ENCODE assay signal across 24 cellular contexts in genomic region chr6:116316772-116317467, GRCh38. TPM values are rescaled to one million over a fixed set of nuclear protein-coding genes. Genes with fewer than 3 reads are reported as not detected.
DNase-seq lines count a peak whose midpoint lies in the region; ATAC-seq and TF ChIP-seq lines count a peak whose summit lies in the region.
"Had no signal": no experiment of that assay in that cellular context is flagged by ENCODE, and none has a peak within 500 bp of the region (broad histone marks: within the 10 kb centered on the region; RNA-seq: fewer than 3 reads in every experiment).

No MANE protein-coding gene starts in this region.

- POLR2A ChIA-PET in HEK293T (lab: Yijun Ruan, JAX): interaction anchor here (0.7 kb wide), 1 partner anchor 37 kb away, joined by 3 read pairs; the partner anchor contains the start of gene TSPYL1

- in situ Hi-C loops in brain microvascular endothelial cell (cut with HindIII; ENCODE audit: low pct_ligation_motif_present, low sequenced_read_pairs): no loop called here

- peak; percentile 18 for TF ChIP-seq CTCF in brain microvascular endothelial cell (IDR thresholded peaks at IDR 0.05; ENCODE audit: low read depth, low read length, missing control alignments)
- TF ChIP-seq CTCF in left ventricle myocardium inferior (IDR thresholded peaks at IDR 0.05; ENCODE audit: borderline replicate concordance): peak; percentile 30

- H3K27ac ChIP-seq in brain microvascular endothelial cell (no peak overlapping the region), left ventricle myocardium inferior (replicated peaks) (no peak overlapping the region)
- H3K27ac ChIP-seq: colonic mucosa, KMS-11, Peyer's patch, prostate gland had no signal

- no peaks in the 10 kb centered on the region for H3K36me3 ChIP-seq in brain microvascular endothelial cell (replicated peaks)
- no peaks in the 10 kb centered on the region for H3K36me3 ChIP-seq in left ventricle myocardium inferior
- H3K36me3 ChIP-seq: colonic mucosa, Peyer's patch, prostate gland had no signal

- H3K4me1 ChIP-seq in left ventricle myocardium inferior: peaks cover 30% of the 10 kb centered on the region
- H3K4me1 ChIP-seq: colonic mucosa, Peyer's patch had no signal

- H3K4me3 ChIP-seq in brain microvascular endothelial cell (ENCODE audit: low read depth, low read length): no peak overlapping the region
- H3K4me3 ChIP-seq in left ventricle myocardium inferior: no peak overlapping the region
- H3K4me3 ChIP-seq: colonic mucosa, Peyer's patch, prostate gland had no signal

- intact Hi-C loops in left ventricle myocardium inferior (cut with micrococcal nuclease): no loop called here

- no peaks in the 10 kb centered on the region for H3K9me3 ChIP-seq in left ventricle myocardium inferior (replicated peaks)
- H3K9me3 ChIP-seq: colonic mucosa, Peyer's patch, prostate gland, SK-N-SH had no signal

- DNase-seq in LHCN-M2 (ENCODE audit: low read depth) (peak; percentile 31), brain microvascular endothelial cell (no peak), left ventricle myocardium inferior (peak; percentile 35), stromal cell of bone marrow (ENCODE audit: low read depth) (peak; percentile 38), HEK293T (ENCODE audit: extremely low spot score) (no peak), kidney glomerular epithelial cell (lab: John Stamatoyannopoulos, UW) (no peak)
- DNase-seq: activated CD8-positive, alpha-beta memory T cell treated with anti-CD3 and anti-CD28 coated beads for 24 hours; activated naive CD4-positive, alpha-beta T cell treated with anti-CD3 and anti-CD28 coated beads, Interleukin-2, amount 10 ng/mL, durations not matched to agents 7 days and 5 days; activated T-cell treated with anti-CD3 and anti-CD28 coated beads, Interleukin-2, amount 50 U/mL, for 48 hours; CD4-positive, alpha-beta T cell; colonic mucosa; DMS53; foreskin fibroblast; NCI-H1105 treated with DMSO at 0.1 percent for 48 hours; NCI-H2107; NCI-H69; Peyer's patch; SK-N-SH; stimulated activated CD8-positive, alpha-beta memory T cell treated with anti-CD3 and anti-CD28 coated beads, Interleukin-4, amount 100 ng/mL, for 48 hours had no signal

- CTCF ChIA-PET in HEK293T (lab: Yijun Ruan, JAX): interaction anchor here (0.7 to 1.3 kb wide), 2 partner anchors 29 to 198 kb away, joined by 3 to 7 read pairs; no protein-coding TSS in a partner anchor

- no peak for ATAC-seq in HG02884 (IDR thresholded peaks at IDR 0.05; ENCODE audit: unreplicated experiment)
- ATAC-seq: activated CD4-positive, CD25-positive, alpha-beta regulatory T cell treated with anti-CD3 and anti-CD28 coated beads, Interleukin-2, amount 50 U/mL, for 24 hours; natural killer cell treated with Interleukin-12 subunit alpha and Interleukin-12 subunit beta and Interleukin-15 and Interleukin-18, amount 100 ng/mL, for 72 hours had no signal

- no peaks in the 10 kb centered on the region for H3K27me3 ChIP-seq in brain microvascular endothelial cell (replicated peaks)
- H3K27me3 ChIP-seq in left ventricle myocardium inferior (ENCODE audit: low read depth): no peaks in the 10 kb centered on the region
- H3K27me3 ChIP-seq: colonic mucosa, Peyer's patch had no signal

TF ChIP-seq in HEK293T, 16 proteins besides CTCF, POLR2A, EP300 and RAD21:
- no peak for TF ChIP-seq ELF4 (IDR thresholded peaks at IDR 0.05)
- TF ChIP-seq ZNF384 (IDR thresholded peaks at IDR 0.05): no peak
- no peak for TF ChIP-seq PKNOX1 (IDR thresholded peaks at IDR 0.05)
- no peak for TF ChIP-seq TARDBP (IDR thresholded peaks at IDR 0.05)
- no peak for TF ChIP-seq ARNT (IDR thresholded peaks at IDR 0.05)
- TF ChIP-seq FOXK2 (IDR thresholded peaks at IDR 0.05): no peak
- TF ChIP-seq FOXM1 (IDR thresholded peaks at IDR 0.05; ENCODE audit: borderline replicate concordance): no peak
- no peak for TF ChIP-seq CTBP1 (IDR thresholded peaks at IDR 0.05; ENCODE audit: borderline replicate concordance)
- no peak for TF ChIP-seq HDGF (IDR thresholded peaks at IDR 0.05; ENCODE audit: borderline replicate concordance)
- TF ChIP-seq BHLHE40 (IDR thresholded peaks at IDR 0.05; ENCODE audit: borderline replicate concordance): no peak
- no peak for TF ChIP-seq SUZ12 (IDR thresholded peaks at IDR 0.05)

RNA-seq across cellular contexts. Expression of gene TSPYL1, which starts 37.2 kb away (rescaled TPM):
- 72.5 and 76.1 TPM in 2 replicates for total RNA-seq in LHCN-M2 (2014; rRNA removed)
- 50.4 TPM for polyA plus RNA-seq in LHCN-M2 (2012)
- 89.5 TPM for total RNA-seq in left ventricle myocardium inferior

RNA-seq across cellular contexts. Expression of gene DSE, which starts 53.8 kb away (rescaled TPM):
- total RNA-seq in LHCN-M2 (2014; rRNA removed) (28.4 and 31.7 TPM in 2 replicates), left ventricle myocardium inferior (14.0 TPM)
- 23.3 TPM for polyA plus RNA-seq in LHCN-M2 (2012)

Comparison
In these comparisons a context has a peak if more than half of its experiments do, and no peak if none do; other contexts are left out.
1. DNase-seq: peak in LHCN-M2 (single experiment), left ventricle myocardium inferior (single experiment) and stromal cell of bone marrow (single experiment); none in brain microvascular endothelial cell (single experiment), HEK293T (single experiment) and kidney glomerular epithelial cell (single experiment).